In genomic region chr21:45796003-45796402, GRCh38 we compare ENCODE assay signal across 36 cellular contexts.
"Had no signal": no experiment of that assay in that cellular context is flagged by ENCODE, and none has a peak within 500 bp of the region (broad histone marks: within the 10 kb centered on the region; RNA-seq: fewer than 3 reads in every experiment).

No MANE protein-coding gene starts in this region.

- H3K4me3 ChIP-seq: adrenal gland, body of pancreas, breast epithelium had no signal

- H3K27ac ChIP-seq: adrenal gland, body of pancreas, brain microvascular endothelial cell, breast epithelium, VCaP had no signal

- H3K9me3 ChIP-seq: adrenal gland, body of pancreas, breast epithelium had no signal

- DNase-seq: activated CD4-positive, alpha-beta memory T cell treated with anti-CD3 and anti-CD28 coated beads, Interleukin-2, amount 10 ng/mL, durations not matched to agents 7 days and 5 days; activated CD4-positive, alpha-beta T cell treated with anti-CD3 and anti-CD28 coated beads for 1 hour; activated CD4-positive, alpha-beta T cell treated with anti-CD3 and anti-CD28 coated beads for 36 hours; activated CD4-positive, alpha-beta T cell treated with anti-CD3 and anti-CD28 coated beads for 48 hours; activated CD4-positive, alpha-beta T cell treated with anti-CD3 and anti-CD28 coated beads, Interleukin-2, amount 50 U/mL, for 1 hour; activated CD4-positive, alpha-beta T cell treated with anti-CD3 and anti-CD28 coated beads, Interleukin-2, amount 50 U/mL, for 48 hours; activated CD4-positive, CD25-positive, alpha-beta regulatory T cell; activated CD8-positive, alpha-beta memory T cell treated with anti-CD3 and anti-CD28 coated beads for 24 hours; activated CD8-positive, alpha-beta memory T cell treated with anti-CD3 and anti-CD28 coated beads, Interleukin-2, amount 10 ng/mL, durations not matched to agents 7 days and 5 days; activated CD8-positive, alpha-beta memory T cell treated with anti-CD3 and anti-CD28 coated beads, Interleukin-2, amount 50 U/mL, for 48 hours; activated CD8-positive, alpha-beta T cell treated with anti-CD3 and anti-CD28 coated beads, Interleukin-2, amount 10 ng/mL, durations not matched to agents 7 days and 5 days; activated effector memory CD4-positive, alpha-beta T cell treated with anti-CD3 and anti-CD28 coated beads, Interleukin-2, amount 50 U/mL, for 16 hours; activated gamma-delta T cell treated with Interleukin-2 at 50 U/mL for 16 hours; activated naive CD4-positive, alpha-beta T cell; activated naive CD4-positive, alpha-beta T cell treated with anti-CD3 and anti-CD28 coated beads for 36 hours; activated naive CD4-positive, alpha-beta T cell treated with anti-CD3 and anti-CD28 coated beads, Interleukin-2, amount 50 U/mL, for 16 hours; activated naive CD8-positive, alpha-beta T cell treated with anti-CD3 and anti-CD28 coated beads for 36 hours; activated T-cell treated with anti-CD3 and anti-CD28 coated beads, Interleukin-2, amount 50 U/mL, for 4 hours; activated T-cell treated with anti-CD3 and anti-CD28 coated beads, Interleukin-2, amount 50 U/mL, for 72 hours; adrenal gland; amniotic stem cell; aorta; body of pancreas; brain microvascular endothelial cell; central memory CD4-positive, alpha-beta T cell; T-helper 1 cell; T-helper 2 cell; T-helper 9 cell had no signal

- ATAC-seq: activated CD4-positive, alpha-beta T cell treated with anti-CD3 and anti-CD28 coated beads for 36 hours; activated CD4-positive, CD25-positive, alpha-beta regulatory T cell treated with anti-CD3 and anti-CD28 coated beads, Interleukin-2, amount 50 U/mL, for 24 hours; activated CD8-positive, alpha-beta memory T cell treated with anti-CD3 and anti-CD28 coated beads, Interleukin-2, amount 10 ng/mL, durations not matched to agents 7 days and 5 days; activated CD8-positive, alpha-beta T cell treated with anti-CD3 and anti-CD28 coated beads, Interleukin-2, amount 10 ng/mL, durations not matched to agents 7 days and 5 days; activated naive CD4-positive, alpha-beta T cell treated with anti-CD3 and anti-CD28 coated beads, Interleukin-2, amount 50 U/mL, for 72 hours; activated T-cell treated with anti-CD3 and anti-CD28 coated beads, Interleukin-2, amount 50 U/mL, for 4 hours; activated T-cell treated with anti-CD3 and anti-CD28 coated beads, Interleukin-2, amount 50 U/mL, for 72 hours; activated T-helper 17 cell treated with anti-CD3 and anti-CD28 coated beads, Interleukin-2, amount 50 U/mL, for 72 hours; body of pancreas had no signal

- H3K36me3 ChIP-seq: adrenal gland, brain microvascular endothelial cell, breast epithelium had no signal

- FAIRE-seq: astrocyte, colon, TTC549 had no signal

- H3K27me3 ChIP-seq: adrenal gland, body of pancreas, brain microvascular endothelial cell had no signal

- H3K4me1 ChIP-seq: adrenal gland, body of pancreas, breast epithelium had no signal
